8 cellular contexts compared by ENCODE assay signal in the genomic region with DNA sequence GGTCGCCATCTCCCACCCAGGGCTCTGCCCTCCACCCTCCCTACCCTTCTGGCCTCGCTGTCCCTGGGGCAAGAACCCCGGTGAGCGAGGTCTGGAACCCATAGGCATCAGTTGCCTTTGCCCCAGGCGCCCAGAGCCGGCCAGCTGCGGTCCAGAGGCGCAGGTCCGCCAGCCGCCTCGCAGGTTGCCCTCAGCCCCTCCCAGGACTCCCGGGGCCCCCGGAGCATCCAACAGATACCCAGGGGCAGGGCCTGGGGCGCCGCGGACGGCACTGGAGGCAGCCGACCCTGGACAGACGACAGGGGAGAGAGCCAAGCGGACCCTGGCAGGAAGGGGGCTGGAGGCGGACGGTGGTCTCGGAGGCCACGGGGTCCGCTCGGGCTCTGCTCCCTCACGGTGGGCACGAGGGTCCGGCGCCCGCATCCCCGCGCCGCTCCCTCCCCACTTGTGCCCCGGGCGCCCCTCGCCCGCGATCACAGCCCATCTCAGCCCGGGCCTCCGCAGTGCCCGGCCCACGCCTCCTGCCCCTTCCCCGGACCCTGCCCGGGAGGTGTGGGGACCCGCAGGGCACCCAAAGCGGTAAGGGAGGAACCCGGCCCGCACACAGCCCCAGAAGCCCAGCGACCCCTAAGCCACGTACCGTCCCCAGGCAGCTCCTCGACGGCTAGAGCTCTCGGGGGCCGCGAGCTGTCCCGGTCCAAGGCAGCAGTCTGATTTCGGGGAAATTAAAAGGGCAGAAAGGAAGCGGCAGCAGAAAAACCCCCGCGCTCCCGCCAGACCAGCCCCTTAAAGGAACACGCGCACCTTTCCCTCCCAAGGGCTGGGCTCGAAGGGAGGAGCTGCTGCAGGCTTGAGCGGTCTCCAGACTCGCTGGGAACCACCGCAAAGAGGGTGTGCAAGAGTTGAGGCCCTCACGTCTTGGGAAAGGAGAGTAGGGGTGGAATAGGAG. TPM values are rescaled to one million over a fixed set of nuclear protein-coding genes. Genes with fewer than 3 reads are reported as not detected.
DNase-seq lines count a peak whose midpoint lies in the region; ATAC-seq and TF ChIP-seq lines count a peak whose summit lies in the region.

A gene with protein sequence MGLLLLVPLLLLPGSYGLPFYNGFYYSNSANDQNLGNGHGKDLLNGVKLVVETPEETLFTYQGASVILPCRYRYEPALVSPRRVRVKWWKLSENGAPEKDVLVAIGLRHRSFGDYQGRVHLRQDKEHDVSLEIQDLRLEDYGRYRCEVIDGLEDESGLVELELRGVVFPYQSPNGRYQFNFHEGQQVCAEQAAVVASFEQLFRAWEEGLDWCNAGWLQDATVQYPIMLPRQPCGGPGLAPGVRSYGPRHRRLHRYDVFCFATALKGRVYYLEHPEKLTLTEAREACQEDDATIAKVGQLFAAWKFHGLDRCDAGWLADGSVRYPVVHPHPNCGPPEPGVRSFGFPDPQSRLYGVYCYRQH (minus strand): TSS at position 726 of the 949 bp plus-strand sequence. CDS start 8,246 bp downstream, outside the sequence.

- H3K9me3 ChIP-seq in thymus (ENCODE audit: control insufficient read depth) = no peaks in the 10 kb centered on the region

- WGBS in thymus = 2% methylated on average over 70 of the region's 70 CpGs

- peaks cover 7% of the 10 kb centered on the region for H3K27me3 Mint-ChIP-seq in nephron progenitor cell (ENCODE audit: low read depth, poor library complexity)

- H3K4me1 ChIP-seq in thymus (ENCODE audit: control insufficient read depth, insufficient read depth, low read length) = peaks cover 7% of the 10 kb centered on the region

- DNase-seq in Jurkat, Clone E6-1 (ENCODE audit: low read depth, low spot score) = peak; percentile 25
- DNase-seq in activated CD8-positive, alpha-beta memory T cell treated with anti-CD3 and anti-CD28 coated beads for 24 hours = peak; percentile 85
- DNase-seq in epidermal melanocyte (ENCODE audit: insufficient read length, low spot score) = peak; percentile 57
- DNase-seq in nephron progenitor cell = peak; percentile 49
- DNase-seq in cerebellum (ENCODE audit: low spot score) = no peak

- peaks cover 39% of the 10 kb centered on the region for H3K4me1 Mint-ChIP-seq in nephron progenitor cell

- no peaks in the 10 kb centered on the region for H3K9me3 Mint-ChIP-seq in nephron progenitor cell

- peaks cover 10% of the 10 kb centered on the region for H3K36me3 ChIP-seq in thymus (ENCODE audit: control insufficient read depth, insufficient read depth)

- H3K27ac Mint-ChIP-seq in nephron progenitor cell = peak within 1 kb of the TSS; percentile 99

- no peak for TF ChIP-seq CTCF in nephron progenitor cell (IDR thresholded peaks at IDR 0.05)

- peak; percentile 49 for ATAC-seq in GM19023 (IDR thresholded peaks at IDR 0.05; ENCODE audit: unreplicated experiment)
- no peak for ATAC-seq in GM21528 (IDR thresholded peaks at IDR 0.05; ENCODE audit: low FRiP score, unreplicated experiment)

- peak within 1 kb of the TSS; percentile 81 for H3K4me3 Mint-ChIP-seq in nephron progenitor cell

- peaks cover 7% of the 10 kb centered on the region for H3K36me3 Mint-ChIP-seq in nephron progenitor cell (ENCODE audit: low read depth)

- H3K4me3 ChIP-seq in Jurkat, Clone E6-1 (ENCODE audit: low read length) = peak within 1 kb of the TSS; percentile 41
- H3K4me3 ChIP-seq in thymus (ENCODE audit: low read length) = peak within 1 kb of the TSS; percentile 38

- H3K27me3 ChIP-seq in thymus (ENCODE audit: control insufficient read depth, insufficient read depth) = peaks cover 16% of the 10 kb centered on the region

- H3K27ac ChIP-seq in thymus (ENCODE audit: low read depth) = no peak within 1 kb of the TSS

RNA-seq across cellular contexts. Expression of the gene that starts here (rescaled TPM):
- 12.4 TPM for polyA plus RNA-seq in Jurkat, Clone E6-1 (2012; ENCODE audit: insufficient read depth, insufficient read length)
- 20.1 TPM for polyA plus RNA-seq in thymus
- total RNA-seq in cerebellum = 9.6 TPM
